10 cellular contexts compared by ENCODE assay signal in the genomic region with DNA sequence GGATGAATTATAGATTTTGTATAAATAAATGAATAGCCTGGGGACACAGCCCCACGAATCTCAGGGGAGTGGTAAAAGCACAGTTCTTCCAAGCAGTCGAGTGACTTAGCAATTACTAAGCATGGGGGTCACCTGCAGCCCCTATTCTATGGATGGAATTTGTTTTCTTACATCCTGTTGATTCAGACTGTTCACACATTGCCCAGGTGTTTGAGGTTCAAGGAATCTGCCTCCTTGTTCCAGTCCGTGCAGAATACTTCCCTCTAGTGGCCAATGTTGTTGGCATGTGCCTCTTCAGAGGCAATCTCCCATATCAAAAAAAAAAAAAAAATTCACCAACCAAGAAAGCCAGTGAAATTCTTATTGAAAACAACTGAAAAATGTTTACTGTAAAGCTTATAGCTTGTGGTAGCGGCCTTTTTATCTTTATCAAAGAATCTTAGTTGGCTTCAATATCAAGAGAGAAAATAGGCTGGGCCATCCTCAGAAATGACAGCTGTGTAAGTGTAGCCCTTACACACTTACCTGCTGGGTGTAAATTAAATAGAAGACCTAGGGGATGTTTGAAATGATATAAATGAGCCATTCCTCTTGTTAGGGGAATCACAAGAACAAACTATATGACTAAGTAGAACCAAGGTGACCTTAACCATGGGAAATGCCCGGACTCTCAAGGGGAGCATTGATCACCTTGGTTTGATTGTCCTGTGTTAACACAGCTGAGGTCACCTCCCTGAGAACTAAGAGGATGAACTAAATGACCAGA. TPM values are rescaled to one million over a fixed set of nuclear protein-coding genes. Genes with fewer than 3 reads are reported as not detected.
DNase-seq lines count a peak whose midpoint lies in the region; ATAC-seq and TF ChIP-seq lines count a peak whose summit lies in the region.
"Had no signal": no experiment of that assay in that cellular context is flagged by ENCODE, and none has a peak within 500 bp of the region (broad histone marks: within the 10 kb centered on the region; RNA-seq: fewer than 3 reads in every experiment).

No MANE protein-coding gene starts in this region.

- H4K8ac ChIP-seq in IMR-90 (ENCODE audit: low read depth in 2 of 2, low read length in 2 of 2), result no peak overlapping the region

- dilution Hi-C loops in IMR-90 (cut with HindIII; ENCODE audit: low sequenced_read_pairs, unreplicated experiment), result no loop called here

- no peaks in the 10 kb centered on the region for H3K36me3 Mint-ChIP-seq in activated T-cell treated with anti-CD3 and anti-CD28 coated beads, Interleukin-2, amount 50 U/mL, for 72 hours (ENCODE audit: insufficient read depth in 2 of 2)

- H3K18ac ChIP-seq in IMR-90 (ENCODE audit: low read depth, low read length), result no peak overlapping the region

- H2AK5ac ChIP-seq in IMR-90 (ENCODE audit: low read depth, low read length), result no peak overlapping the region

- no peak for TF ChIP-seq POLR2A in IMR-90 (IDR thresholded peaks at IDR 0.05; ENCODE audit: low read depth, low read length)

- no peak overlapping the region for H2AK9ac ChIP-seq in IMR-90 (replicated peaks; ENCODE audit: low read depth, low read length, poor library complexity)

- H3K27me3 Mint-ChIP-seq in activated T-cell treated with anti-CD3 and anti-CD28 coated beads, Interleukin-2, amount 50 U/mL, for 72 hours (ENCODE audit: low read depth), result peaks cover 5% of the 10 kb centered on the region

- H3K9me1 ChIP-seq in IMR-90 (ENCODE audit: insufficient read depth, low read length), result no peaks in the 10 kb centered on the region

- no peaks in the 10 kb centered on the region for H3K79me1 ChIP-seq in IMR-90 (ENCODE audit: low read depth in 1 of 2, low read length in 2 of 2)

- peaks cover 8% of the 10 kb centered on the region for H3K27me3 ChIP-seq in IMR-90 (ENCODE audit: control insufficient read depth, insufficient read depth, low read length)
- H3K27me3 ChIP-seq in Panc1 (ENCODE audit: control insufficient read depth, insufficient read depth, low read length), result no peaks in the 10 kb centered on the region
- H3K27me3 ChIP-seq in kidney epithelial cell (ENCODE audit: control insufficient read depth, insufficient read depth, low read length), result no peaks in the 10 kb centered on the region
- H3K27me3 ChIP-seq in tibial artery, result peaks cover 0 to 8% of the 10 kb centered on the region in 2 donors

- no peaks in the 10 kb centered on the region for H4K20me1 ChIP-seq in IMR-90 (ENCODE audit: insufficient read depth, low read length)

- ATAC-seq in activated T-cell treated with anti-CD3 and anti-CD28 coated beads, Interleukin-2, amount 50 U/mL, for 72 hours (replicated peaks in 1 of 2), result peak; percentile 70 to 75
- ATAC-seq in IMR-90 (ENCODE audit: low read depth), result peak; percentile 75
- peak; percentile 91 for ATAC-seq in Panc1

- no CpG with 5 or more reads among the region's 5 CpGs for WGBS in IMR-90 (ENCODE audit: extremely low coverage in 2 of 2, insufficient read length in 1 of 2), 2 experiments

- in situ Hi-C loops in IMR-90 (cut with MboI; ENCODE audit: low sequenced_read_pairs), result loop anchor here (5.0 kb wide), 1 partner anchor 243 kb away; no protein-coding TSS in a partner anchor
- in situ Hi-C loops in Panc1 (cut with HindIII; ENCODE audit: low pct_unique_long_range_greater_than_20kb, low sequenced_read_pairs), result no loop called here
- in situ Hi-C loops in T47D (cut with HindIII; ENCODE audit: low pct_unique_long_range_greater_than_20kb, low sequenced_read_pairs), result no loop called here

- CTCF ChIA-PET in IMR-90 (lab: Yijun Ruan, JAX), result interaction anchor here (0.6 to 1.6 kb wide), 26 partner anchors 10 to 969 kb away, joined by 3 to 10 read pairs (median 4); a partner anchor contains a TSS
- CTCF ChIA-PET in Panc1 (lab: Charles Lee), result interaction anchor here (0.6 to 0.9 kb wide), 8 partner anchors 16 to 1745 kb away, joined by 3 to 12 read pairs (median 5); no protein-coding TSS in a partner anchor

- no peak overlapping the region for H3K14ac ChIP-seq in IMR-90 (replicated peaks; ENCODE audit: low read depth, low read length)

- POLR2A ChIA-PET in IMR-90 (lab: Charles Lee; ENCODE audit: unreplicated experiment), result no interaction called here
- POLR2A ChIA-PET in Panc1 (lab: Charles Lee), result no interaction called here

- no peak overlapping the region for H2BK15ac ChIP-seq in IMR-90 (ENCODE audit: low read depth, low read length)

- no peaks in the 10 kb centered on the region for H3K9me3 ChIP-seq in IMR-90 (ENCODE audit: control insufficient read depth, insufficient read depth, low read length)
- H3K9me3 ChIP-seq in Panc1 (ENCODE audit: control insufficient read depth, insufficient read depth, low read depth, low read length), result no peaks in the 10 kb centered on the region
- no peaks in the 10 kb centered on the region for H3K9me3 ChIP-seq in tibial artery

- H3K9ac ChIP-seq in IMR-90 (ENCODE audit: low read depth, low read length), result no peak overlapping the region

- TF ChIP-seq RAD21 in IMR-90 (IDR thresholded peaks at IDR 0.05; ENCODE audit: low read length), result peak; percentile 67

- no peak overlapping the region for H3K56ac ChIP-seq in IMR-90 (ENCODE audit: extremely low read depth, insufficient read depth, low read length)

- H3K4me3 ChIP-seq in IMR-90 (ENCODE audit: insufficient read depth, low read depth, low read length) (no peak overlapping the region), Panc1 (ENCODE audit: low read depth in 2 of 2, low read length in 2 of 2) (no peak overlapping the region; a peak in 1 of 4 replicates), kidney epithelial cell (ENCODE audit: low read depth, low read length) (no peak overlapping the region), tibial artery (no peak overlapping the region)

- H3K9me3 Mint-ChIP-seq in activated T-cell treated with anti-CD3 and anti-CD28 coated beads, Interleukin-2, amount 50 U/mL, for 72 hours, result no peaks in the 10 kb centered on the region
- H3K9me3 Mint-ChIP-seq: dendritic cell treated with granulocyte-macrophage colony-stimulating factor and Interleukin-4, amounts not matched to agents 40 ng/mL and 50 ng/mL, for 4 days had no signal

- H3K4ac ChIP-seq in IMR-90 (ENCODE audit: low read depth, low read length), result no peak overlapping the region

- H3K4me1 ChIP-seq in IMR-90 (ENCODE audit: control insufficient read depth, insufficient read depth, low read length) (no peaks in the 10 kb centered on the region), Panc1 (ENCODE audit: control insufficient read depth, insufficient read depth, low read length) (no peaks in the 10 kb centered on the region), tibial artery (no peaks in the 10 kb centered on the region)

- H3K4me3 Mint-ChIP-seq in activated T-cell treated with anti-CD3 and anti-CD28 coated beads, Interleukin-2, amount 50 U/mL, for 72 hours, result no peak overlapping the region
- H3K4me3 Mint-ChIP-seq: dendritic cell treated with granulocyte-macrophage colony-stimulating factor and Interleukin-4, amounts not matched to agents 40 ng/mL and 50 ng/mL, for 4 days had no signal

- peak overlapping the region; percentile 54; the same call in 1 of the 2 replicates for H3K4me2 ChIP-seq in IMR-90 (ENCODE audit: low read depth, low read length)

- TF ChIP-seq CTCF in IMR-90 (conservative IDR thresholded peaks at IDR 0.05; ENCODE audit: low read depth, low read length) (peak; percentile 79), Panc1 (IDR thresholded peaks at IDR 0.05) (peak; percentile 88), kidney epithelial cell (IDR thresholded peaks at IDR 0.05; ENCODE audit: insufficient read depth, low read length, poor library complexity, severe bottlenecking) (peak; percentile 84), tibial artery (IDR thresholded peaks at IDR 0.05) (peak; percentile 28 to 39)

- H4K5ac ChIP-seq in IMR-90 (ENCODE audit: low read depth, low read length), result no peak overlapping the region

- no peak overlapping the region for H3K23ac ChIP-seq in IMR-90 (ENCODE audit: low read depth, low read length)

- H3K36me3 ChIP-seq in IMR-90 (ENCODE audit: control insufficient read depth, insufficient read depth, low read length), result no peaks in the 10 kb centered on the region
- H3K36me3 ChIP-seq in Panc1 (ENCODE audit: control insufficient read depth, insufficient read depth, low read length), result no peaks in the 10 kb centered on the region
- no peaks in the 10 kb centered on the region for H3K36me3 ChIP-seq in kidney epithelial cell (ENCODE audit: control insufficient read depth, insufficient read depth, low read length)
- no peaks in the 10 kb centered on the region for H3K36me3 ChIP-seq in tibial artery

- H3K27ac ChIP-seq in IMR-90 (ENCODE audit: insufficient read depth, low read length) (no peak overlapping the region), Panc1 (ENCODE audit: low read length) (no peak overlapping the region; the same call in 1 of the 2 replicates), tibial artery (no peak overlapping the region)

- H2BK120ac ChIP-seq in IMR-90 (ENCODE audit: low read depth, low read length), result no peak overlapping the region

- H4K91ac ChIP-seq in IMR-90 (ENCODE audit: insufficient read depth, low read depth, low read length), result no peak overlapping the region

- no peak overlapping the region for H2AFZ ChIP-seq in IMR-90 (replicated peaks; ENCODE audit: low read length, poor library complexity)

- no peak overlapping the region for H3K27ac Mint-ChIP-seq in activated T-cell treated with anti-CD3 and anti-CD28 coated beads, Interleukin-2, amount 50 U/mL, for 72 hours
- H3K27ac Mint-ChIP-seq: dendritic cell treated with granulocyte-macrophage colony-stimulating factor and Interleukin-4, amounts not matched to agents 40 ng/mL and 50 ng/mL, for 4 days had no signal

- peaks cover 18% of the 10 kb centered on the region for H3K4me1 Mint-ChIP-seq in activated T-cell treated with anti-CD3 and anti-CD28 coated beads, Interleukin-2, amount 50 U/mL, for 72 hours (ENCODE audit: low read depth)

- peak; percentile 28 to 34 for DNase-seq in activated T-cell treated with anti-CD3 and anti-CD28 coated beads, Interleukin-2, amount 50 U/mL, for 72 hours
- no peak for DNase-seq in activated T-cell treated with anti-CD3 and anti-CD28 coated beads, Interleukin-2, amount 50 U/mL, for 48 hours
- DNase-seq in IMR-90 (peak; percentile 72), Panc1 (ENCODE audit: low read depth, low spot score) (peak; percentile 33), T47D (ENCODE audit: low read depth in 1 of 2, low spot score in 1 of 2) (peak; percentile 43 to 83), kidney epithelial cell (ENCODE audit: low read depth) (peak; percentile 50), tibial artery (no peak)
- no peak for DNase-seq in NK-92 treated with Interleukin-12 subunit alpha and Interleukin-12 subunit beta, amount 100 ng/mL, for 24 hours (lab: John Stamatoyannopoulos, UW)

- BruUV-seq in IMR-90 (replicated peaks; lab: Mats Ljungman, UMichigan), result no TSS peak
- no TSS peak for BruUV-seq in Panc1 (replicated peaks; lab: Mats Ljungman, UMichigan)

- intact Hi-C loops in IMR-90 (cut with micrococcal nuclease) (loop anchor here (1.0 to 5.0 kb wide), 3 partner anchors 122 to 245 kb away; a partner anchor contains a TSS), Panc1 (cut with micrococcal nuclease; ENCODE audit: unreplicated experiment) (loop anchor here (1.0 to 5.0 kb wide), 3 partner anchors 123 to 245 kb away; a partner anchor contains a TSS), tibial artery (cut with DNase I; ENCODE audit: low total_unique reads) (no loop called here)

- no peak overlapping the region for H2BK5ac ChIP-seq in IMR-90 (ENCODE audit: low read depth, low read length, poor library complexity, severe bottlenecking)

- H2BK20ac ChIP-seq in IMR-90 (ENCODE audit: low read depth, low read length), result no peak overlapping the region

RNA-seq across cellular contexts. Expression of a gene that starts 7.8 kb away (rescaled TPM):
- not detected for total RNA-seq in activated T-cell treated with anti-CD3 and anti-CD28 coated beads, Interleukin-2, amount 50 U/mL, for 72 hours
- not detected in 2 replicates for total RNA-seq in IMR-90 (2012; rRNA removed)
- polyA plus RNA-seq in IMR-90 (2012; rRNA removed), result not detected in 2 replicates
- polyA plus RNA-seq in IMR-90 (2012; cell fraction: cytosol; rRNA removed), result not detected in 2 replicates
- polyA plus RNA-seq in IMR-90 (2012; cell fraction: nucleus; rRNA removed; ENCODE audit: low replicate concordance), result not detected in 2 replicates
- not detected for total RNA-seq in Panc1 (2021; ENCODE audit: unreplicated experiment)
- polyA plus RNA-seq in Panc1 (2012; ENCODE audit: insufficient read length), result not detected
- total RNA-seq in kidney epithelial cell, result not detected in 2 replicates
- total RNA-seq: subcutaneous adipose tissue had no signal

RNA-seq across cellular contexts. Expression of a gene that starts 41.3 kb away (rescaled TPM):
- total RNA-seq in activated T-cell treated with anti-CD3 and anti-CD28 coated beads, Interleukin-2, amount 50 U/mL, for 72 hours, result under 1 TPM; 0.24 to 0.65 TPM
- total RNA-seq in IMR-90 (2012; rRNA removed), result not detected in 2 replicates
- polyA plus RNA-seq in IMR-90 (2012; rRNA removed), result not detected in 2 replicates
- polyA plus RNA-seq in IMR-90 (2012; cell fraction: cytosol; rRNA removed), result not detected in 2 replicates
- not detected in 2 replicates for polyA plus RNA-seq in IMR-90 (2012; cell fraction: nucleus; rRNA removed; ENCODE audit: low replicate concordance)
- total RNA-seq in Panc1 (2021; ENCODE audit: unreplicated experiment), result 0.15 TPM
- polyA plus RNA-seq in Panc1 (2012; ENCODE audit: insufficient read length), result not detected
- total RNA-seq in kidney epithelial cell, result 0.17 and 0.21 TPM in 2 replicates

RNA-seq across cellular contexts. Expression of a gene that starts 50.6 kb away (rescaled TPM):
- total RNA-seq in activated T-cell treated with anti-CD3 and anti-CD28 coated beads, Interleukin-2, amount 50 U/mL, for 72 hours, result not detected
- total RNA-seq in IMR-90 (2012; rRNA removed) (not detected in 2 replicates), Panc1 (2021; ENCODE audit: unreplicated experiment) (not detected), kidney epithelial cell (not detected in 2 replicates)
- polyA plus RNA-seq in IMR-90 (2012; rRNA removed), result not detected in 2 replicates
- not detected in 2 replicates for polyA plus RNA-seq in IMR-90 (2012; cell fraction: cytosol; rRNA removed)
- not detected in 2 replicates for polyA plus RNA-seq in IMR-90 (2012; cell fraction: nucleus; rRNA removed; ENCODE audit: low replicate concordance)
- polyA plus RNA-seq in Panc1 (2012; ENCODE audit: insufficient read length), result not detected

Comparison
In these comparisons a context has a peak if more than half of its experiments do, and no peak if none do; other contexts are left out.
1. DNase-seq: peak in activated T-cell treated with anti-CD3 and anti-CD28 coated beads, Interleukin-2, amount 50 U/mL, for 72 hours (2 of 2), IMR-90 (single experiment), Panc1 (single experiment), T47D (2 of 2) and kidney epithelial cell (single experiment); none in activated T-cell treated with anti-CD3 and anti-CD28 coated beads, Interleukin-2, amount 50 U/mL, for 48 hours (0 of 2), tibial artery (0 of 2) and NK-92 treated with Interleukin-12 subunit alpha and Interleukin-12 subunit beta, amount 100 ng/mL, for 24 hours (single experiment).
2. CTCF ChIP-seq: peak in every context shown above with its lines; median percentile 88 in Panc1; 84 in kidney epithelial cell; 79 in IMR-90; 34 in tibial artery.
3. Peak in every context shown above with its lines, with median percentiles within 50 percentile points of each other: ATAC-seq.